Comparison of ENCODE assay signal across 1 cellular context in genomic region chr10:92761576-92761975, GRCh38.
TF ChIP-seq lines count a peak whose summit lies in the region.

No MANE protein-coding gene starts in this region.

TF ChIP-seq in A549, 52 proteins besides CTCF, POLR2A, EP300 and RAD21 (continued from another document):
- TF ChIP-seq USF2 (IDR thresholded peaks at IDR 0.05) (no peak), NFE2L2 (conservative IDR thresholded peaks at IDR 0.05; ENCODE audit: low read length) (no peak), FOSB (CRISPR knock-in tag; IDR thresholded peaks at IDR 0.05) (no peak), ZSCAN20 (CRISPR knock-in tag; IDR thresholded peaks at IDR 0.05) (no peak), NR3C1 (IDR thresholded peaks at IDR 0.05) (no peak), JUNB (IDR thresholded peaks at IDR 0.05) (no peak), ATOH8 (CRISPR knock-in tag; IDR thresholded peaks at IDR 0.05; ENCODE audit: low read depth) (no peak), REST (IDR thresholded peaks at IDR 0.05) (no peak)
